ENCODE assay signal across 8 cellular contexts in the genomic region with DNA sequence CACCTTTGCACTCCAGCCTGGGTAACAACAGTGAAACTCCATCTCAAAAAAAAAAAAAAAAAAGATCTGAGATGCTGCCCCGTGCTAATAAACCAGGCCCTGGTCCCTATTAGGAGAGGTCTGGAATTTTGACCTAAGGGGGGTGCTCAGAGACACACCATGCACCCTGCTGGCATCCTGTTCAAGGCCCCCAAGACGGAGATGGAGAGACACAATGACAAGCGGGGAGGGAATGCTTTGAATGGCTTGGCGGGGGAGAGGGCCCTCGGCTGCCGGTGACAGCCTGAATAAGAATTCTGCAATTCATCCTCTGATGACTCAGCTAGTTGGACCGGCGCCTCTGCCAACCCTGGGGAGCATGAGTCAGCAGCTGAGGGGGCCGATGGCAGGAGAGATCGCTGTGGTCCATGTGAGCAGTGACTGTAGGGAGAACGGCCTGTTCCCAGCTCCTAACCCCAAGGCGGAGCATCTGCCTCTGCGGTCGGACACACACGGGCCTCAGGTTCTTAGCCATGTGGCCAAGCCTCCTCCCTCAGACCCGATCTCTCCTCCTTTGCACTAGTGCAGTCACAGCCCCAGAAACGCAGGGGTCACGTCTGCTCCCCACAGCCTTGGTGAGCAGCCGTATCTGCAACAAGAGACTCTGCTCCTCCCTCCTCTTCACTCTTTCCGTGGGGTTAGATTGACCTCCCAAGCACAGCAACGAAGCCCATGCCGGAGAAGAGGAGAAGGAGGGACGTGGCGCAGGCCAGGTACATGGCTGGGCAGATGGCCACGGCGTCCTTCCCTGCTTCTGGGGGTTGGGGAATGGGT. TPM values are rescaled to one million over a fixed set of nuclear protein-coding genes. Genes with fewer than 3 reads are reported as not detected.
A peak's percentile ranks its signal among the peaks of the same experiment; 100 is the strongest.
DNase-seq lines count a peak whose midpoint lies in the region; ATAC-seq, FAIRE-seq and TF ChIP-seq lines count a peak whose summit lies in the region.

No MANE protein-coding gene starts in this region.

- POLR2A ChIA-PET in SK-N-SH (lab: Yijun Ruan, JAX): no interaction called here
- POLR2A ChIA-PET in GM12878 (lab: Charles Lee): interaction anchor here (0.6 kb wide), 2 partner anchors 35 to 206 kb away, joined by 3 to 4 read pairs; no protein-coding TSS in a partner anchor

- in situ Hi-C loops in GM12878 (cut with MboI): no loop called here

- no peak for TF ChIP-seq POLR2A in GM12878 (IDR thresholded peaks at IDR 0.05; ENCODE audit: low read depth, low read length)

- intact Hi-C loops in GM12878 (cut with micrococcal nuclease; ENCODE audit: unreplicated experiment): loop anchor here (5.0 kb wide), 1 partner anchor 92 kb away; no protein-coding TSS in a partner anchor

- no peaks in the 10 kb centered on the region for H3K9me3 ChIP-seq in SK-N-SH
- H3K9me3 ChIP-seq in GM12878 (replicated peaks; ENCODE audit: control insufficient read depth, insufficient read depth, low read length): no peaks in the 10 kb centered on the region

- H3K27me3 ChIP-seq in SK-N-SH (ENCODE audit: insufficient read depth) (no peaks in the 10 kb centered on the region), GM12878 (replicated peaks in 1 of 2; ENCODE audit: control insufficient read depth in 2 of 2, insufficient read depth in 2 of 2, low read length in 1 of 2) (no peaks in the 10 kb centered on the region)

- H3K4me3 ChIP-seq in SK-N-SH (ENCODE audit: low read depth in 2 of 2, low read length in 1 of 2) (no peak overlapping the region), GM12878 (no peak overlapping the region), skeletal muscle cell (ENCODE audit: low read depth, low read length) (peak overlapping the region; percentile 29)

- H3K4me1 ChIP-seq in SK-N-SH (ENCODE audit: control insufficient read depth in 1 of 2, insufficient read depth in 2 of 2, low read depth in 1 of 2, low read length in 1 of 2) (peaks cover 0 to 50% of the 10 kb centered on the region in 2 experiments; a peak in 3 of 4 replicates), GM12878 (ENCODE audit: control insufficient read depth, insufficient read depth, low read length) (no peaks in the 10 kb centered on the region)

- SMC1A ChIA-PET in GM12878 (lab: Charles Lee; ENCODE audit: uncharacterized antibody, unreplicated experiment): interaction anchor here (0.6 to 1.6 kb wide), 2 partner anchors 12 to 21 kb away, joined by 3 read pairs; no protein-coding TSS in a partner anchor

- no peak for TF ChIP-seq RAD21 in SK-N-SH (IDR thresholded peaks at IDR 0.05; ENCODE audit: low read length)
- TF ChIP-seq RAD21 in GM12878 (IDR thresholded peaks at IDR 0.05; ENCODE audit: insufficient read depth, low read depth, low read length): no peak

- DNase-seq in Ammon's horn (ENCODE audit: low spot score): peak; percentile 94
- DNase-seq in HT-29 (ENCODE audit: low spot score): peak; percentile 87
- peak; percentile 51 for DNase-seq in SK-N-SH
- DNase-seq in GM12878 (ENCODE audit: low read depth, low spot score): no peak
- DNase-seq in iPS DF 4.7 (ENCODE audit: extremely low read depth, low spot score): peak; percentile 76
- peak; percentile 100 for DNase-seq in skeletal muscle cell (ENCODE audit: low read depth)

- H4K20me1 ChIP-seq in SK-N-SH (ENCODE audit: insufficient read depth) (no peaks in the 10 kb centered on the region), GM12878 (ENCODE audit: control insufficient read depth, insufficient read depth) (no peaks in the 10 kb centered on the region)

- H3K79me2 ChIP-seq in SK-N-SH (ENCODE audit: insufficient read depth) (peaks cover 84% of the 10 kb centered on the region), GM12878 (ENCODE audit: control insufficient read depth, insufficient read depth, low read length) (no peaks in the 10 kb centered on the region)

- ATAC-seq in GM12878 (peak; percentile 74), GM18867 (IDR thresholded peaks at IDR 0.05; ENCODE audit: unreplicated experiment) (no peak), HG03025 (IDR thresholded peaks at IDR 0.05; ENCODE audit: low FRiP score, unreplicated experiment) (no peak)

- CTCF ChIA-PET in SK-N-SH (lab: Yijun Ruan, JAX) (interaction anchor here (0.9 to 2.4 kb wide), 7 partner anchors 17 to 93 kb away, joined by 3 to 9 read pairs (median 3); no protein-coding TSS in a partner anchor), GM12878 (lab: Yijun Ruan, JAX) (interaction anchor here (0.8 to 1.4 kb wide), 2 partner anchors 23 to 144 kb away, joined by 4 read pairs; no protein-coding TSS in a partner anchor)

- no TSS peak for BruUV-seq in GM12878 (replicated peaks; lab: Mats Ljungman, UMichigan)

- H3K9ac ChIP-seq in SK-N-SH: peak overlapping the region; percentile 81
- no peak overlapping the region for H3K9ac ChIP-seq in GM12878 (ENCODE audit: control insufficient read depth, insufficient read depth, low read length)

- no peak for FAIRE-seq in GM12878 (lab: Jason Lieb, UNC)

- no peaks in the 10 kb centered on the region for H3K9me2 ChIP-seq in SK-N-SH

- H3K4me2 ChIP-seq in SK-N-SH (peak overlapping the region; percentile 66), GM12878 (ENCODE audit: control insufficient read depth, insufficient read depth) (no peak overlapping the region)

- RAD21 ChIA-PET in GM12878 (lab: Charles Lee; ENCODE audit: unreplicated experiment): no interaction called here

- H2AFZ ChIP-seq in SK-N-SH (ENCODE audit: low read depth) (no peak overlapping the region), GM12878 (ENCODE audit: control insufficient read depth, low read depth, low read length) (no peak overlapping the region)

- no peaks in the 10 kb centered on the region for H3K36me3 ChIP-seq in SK-N-SH (replicated peaks in 1 of 2; ENCODE audit: control insufficient read depth in 1 of 2, insufficient read depth in 2 of 2, low read length in 1 of 2)
- no peaks in the 10 kb centered on the region for H3K36me3 ChIP-seq in GM12878 (ENCODE audit: control insufficient read depth in 2 of 2, insufficient read depth in 2 of 2, low read length in 1 of 2)

- WGBS in SK-N-SH (ENCODE audit: low lambda C conversion rate): 17% methylated on average over 22 of the region's 26 CpGs
- 25% methylated on average over 24 of the region's 26 CpGs for WGBS in GM12878 (ENCODE audit: insufficient coverage, insufficient replicate concordance, low lambda C conversion rate, missing lambda C conversion rate)

- H3F3A ChIP-seq in SK-N-SH (replicated peaks; ENCODE audit: insufficient read depth): peaks cover 41% of the 10 kb centered on the region

- TF ChIP-seq CTCF in SK-N-SH (IDR thresholded peaks at IDR 0.05): no peak
- TF ChIP-seq CTCF in GM12878 (IDR thresholded peaks at IDR 0.05 in 2 of 3, conservative IDR thresholded peaks at IDR 0.05 in 1 of 3; ENCODE audit: control insufficient read depth in 2 of 3, extremely low read depth in 1 of 3, insufficient read depth in 1 of 3, low read depth in 3 of 3, low read length in 3 of 3): no peak

- H3K27ac ChIP-seq in SK-N-SH (ENCODE audit: low read depth in 2 of 2, low read length in 1 of 2) (peak overlapping the region; percentile 44 to 100; a peak in 3 of 4 replicates), GM12878 (ENCODE audit: control insufficient read depth, insufficient read depth) (no peak overlapping the region)

- TF ChIP-seq EP300 in SK-N-SH (IDR thresholded peaks at IDR 0.05; ENCODE audit: borderline replicate concordance in 1 of 2, low read depth in 1 of 2, low read length in 1 of 2) (peak; percentile 56 to 100; a peak in 3 of 4 replicates), GM12878 (IDR thresholded peaks at IDR 0.05; ENCODE audit: borderline replicate concordance in 1 of 2, control insufficient read depth in 1 of 2, low read depth in 2 of 2, low read length in 2 of 2) (no peak)

RNA-seq across cellular contexts. Expression of gene TRIM56, which starts 14.9 kb away (rescaled TPM):
- total RNA-seq in HT-29 (2014; rRNA removed; shearing (Covaris generic)): 32.3 and 52.2 TPM in 2 replicates
- polyA plus RNA-seq in SK-N-SH (2012; rRNA removed): 2.5 and 2.9 TPM in 2 replicates
- 2.4 TPM in 2 replicates for polyA plus RNA-seq in SK-N-SH (2012; cell fraction: cytosol; rRNA removed)
- polyA plus RNA-seq in SK-N-SH (2012; cell fraction: nucleus; rRNA removed): 7.4 and 7.8 TPM in 2 replicates
- total RNA-seq in GM12878 (2013; cell fraction: nucleolus; rRNA removed): 63.4 and 67.9 TPM in 2 replicates
- 14.1 and 16.2 TPM in 2 replicates for total RNA-seq in GM12878 (2014; rRNA removed)
- total RNA-seq in GM12878 (2014; rRNA removed; fragmentation: Illumina TruSeq; extraction: Trizol): 12.3 and 12.7 TPM in 2 replicates
- 33.8 and 37.5 TPM in 2 replicates for total RNA-seq in GM12878 (2021)
- 10.6 TPM for polyA plus RNA-seq in GM12878 (2011; ENCODE audit: low read depth)
- 9.6 and 10.8 TPM in 2 replicates for polyA plus RNA-seq in GM12878 (2011; rRNA removed)
- 7.9 and 8.0 TPM in 2 replicates for polyA plus RNA-seq in GM12878 (2011; cell fraction: cytosol; rRNA removed)
- polyA plus RNA-seq in GM12878 (2011; cell fraction: nucleus; rRNA removed): 16.6 and 28.9 TPM in 2 replicates
- polyA plus RNA-seq in GM12878 (2012): 17.9 and 29.2 TPM in 2 replicates
- polyA plus RNA-seq in GM12878 (2014; fragmentation: Illumina TruSeq; extraction: Trizol): 19.5 and 19.8 TPM in 2 replicates
- polyA plus RNA-seq in GM12878 (2014; fragmentation: Nextera tagmentation; extraction: Ambion mirVana): 1 to 10 TPM; 3.2 to 8.3 TPM
- polyA plus RNA-seq in GM12878 (2014; rRNA removed): 19.1 and 20.7 TPM in 2 replicates
- 10 to 100 TPM; 10.3 to 10.8 TPM for polyA plus RNA-seq in GM12878 (2016; fragmentation: Nextera tagmentation; extraction: Ambion mirVana)
- polyA minus RNA-seq in GM12878 (2011; rRNA and poly(A)+ RNA removed): 23.3 and 43.7 TPM in 2 replicates
- polyA minus RNA-seq in GM12878 (2011; cell fraction: cytosol; rRNA and poly(A)+ RNA removed): 9.8 and 12.2 TPM in 2 replicates
- polyA minus RNA-seq in GM12878 (2011; cell fraction: nucleus; rRNA and poly(A)+ RNA removed): 11.4 and 24.9 TPM in 2 replicates

RNA-seq across cellular contexts. Expression of gene SERPINE1, which starts 26.7 kb away (rescaled TPM):
- 4.6 and 5.0 TPM in 2 replicates for total RNA-seq in HT-29 (2014; rRNA removed; shearing (Covaris generic))
- 4,174 and 5,753 TPM in 2 replicates for polyA plus RNA-seq in SK-N-SH (2012; rRNA removed)
- 2,518 and 3,426 TPM in 2 replicates for polyA plus RNA-seq in SK-N-SH (2012; cell fraction: cytosol; rRNA removed)
- polyA plus RNA-seq in SK-N-SH (2012; cell fraction: nucleus; rRNA removed): 3,662 and 5,083 TPM in 2 replicates
- total RNA-seq in GM12878 (2013; cell fraction: nucleolus; rRNA removed): 1.3 and 1.4 TPM in 2 replicates
- total RNA-seq in GM12878 (2014; rRNA removed): 0.23 and 0.33 TPM in 2 replicates
- total RNA-seq in GM12878 (2014; rRNA removed; fragmentation: Illumina TruSeq; extraction: Trizol): 0.14 and 0.27 TPM in 2 replicates
- 0.46 and 0.66 TPM in 2 replicates for total RNA-seq in GM12878 (2021)
- 0.58 TPM for polyA plus RNA-seq in GM12878 (2011; ENCODE audit: low read depth)
- polyA plus RNA-seq in GM12878 (2011; rRNA removed): 1.5 and 2.4 TPM in 2 replicates
- 3.1 and 3.2 TPM in 2 replicates for polyA plus RNA-seq in GM12878 (2011; cell fraction: cytosol; rRNA removed)
- polyA plus RNA-seq in GM12878 (2011; cell fraction: nucleus; rRNA removed): 1.2 and 1.5 TPM in 2 replicates
- polyA plus RNA-seq in GM12878 (2012): 0.93 and 0.94 TPM in 2 replicates
- polyA plus RNA-seq in GM12878 (2014; fragmentation: Illumina TruSeq; extraction: Trizol): 0.25 and 0.41 TPM in 2 replicates
- polyA plus RNA-seq in GM12878 (2014; fragmentation: Nextera tagmentation; extraction: Ambion mirVana): under 1 TPM; 0.20 to 0.39 TPM
- polyA plus RNA-seq in GM12878 (2014; rRNA removed): 0.52 and 0.58 TPM in 2 replicates
- polyA plus RNA-seq in GM12878 (2016; fragmentation: Nextera tagmentation; extraction: Ambion mirVana): under 1 TPM; 0.75 to 0.83 TPM
- 2.0 and 3.0 TPM in 2 replicates for polyA minus RNA-seq in GM12878 (2011; rRNA and poly(A)+ RNA removed)
- 1.0 and 1.3 TPM in 2 replicates for polyA minus RNA-seq in GM12878 (2011; cell fraction: cytosol; rRNA and poly(A)+ RNA removed)
- polyA minus RNA-seq in GM12878 (2011; cell fraction: nucleus; rRNA and poly(A)+ RNA removed): 0.48 TPM in 2 replicates

RNA-seq across cellular contexts. Expression of gene AP1S1, which starts 54.1 kb away (rescaled TPM):
- total RNA-seq in HT-29 (2014; rRNA removed; shearing (Covaris generic)): 272 and 277 TPM in 2 replicates
- polyA plus RNA-seq in SK-N-SH (2012; rRNA removed) (616 and 704 TPM in 2 replicates), GM12878 (2011; rRNA removed) (103 and 121 TPM in 2 replicates), GM12878 (2014; fragmentation: Illumina TruSeq; extraction: Trizol) (59.2 and 61.3 TPM in 2 replicates), GM12878 (2014; fragmentation: Nextera tagmentation; extraction: Ambion mirVana) (1 to 10 TPM; 2.5 to 7.9 TPM), GM12878 (2014; rRNA removed) (101 and 115 TPM in 2 replicates), GM12878 (2016; fragmentation: Nextera tagmentation; extraction: Ambion mirVana) (10 to 100 TPM; 26.3 to 30.7 TPM)
- 481 and 593 TPM in 2 replicates for polyA plus RNA-seq in SK-N-SH (2012; cell fraction: cytosol; rRNA removed)
- 340 and 390 TPM in 2 replicates for polyA plus RNA-seq in SK-N-SH (2012; cell fraction: nucleus; rRNA removed)
- 10.0 and 11.2 TPM in 2 replicates for total RNA-seq in GM12878 (2013; cell fraction: nucleolus; rRNA removed)
- total RNA-seq in GM12878 (2014; rRNA removed) (89.4 and 103 TPM in 2 replicates), GM12878 (2014; rRNA removed; fragmentation: Illumina TruSeq; extraction: Trizol) (48.6 and 48.9 TPM in 2 replicates), GM12878 (2021) (58.5 and 63.5 TPM in 2 replicates)
- 53.1 TPM for polyA plus RNA-seq in GM12878 (2011; ENCODE audit: low read depth)
- polyA plus RNA-seq in GM12878 (2011; cell fraction: cytosol; rRNA removed): 132 and 133 TPM in 2 replicates
- 70.1 and 95.2 TPM in 2 replicates for polyA plus RNA-seq in GM12878 (2011; cell fraction: nucleus; rRNA removed)
- polyA plus RNA-seq in GM12878 (2012): 63.7 and 83.5 TPM in 2 replicates
- 59.1 and 71.1 TPM in 2 replicates for polyA minus RNA-seq in GM12878 (2011; rRNA and poly(A)+ RNA removed)
- 18.3 and 22.6 TPM in 2 replicates for polyA minus RNA-seq in GM12878 (2011; cell fraction: cytosol; rRNA and poly(A)+ RNA removed)
- polyA minus RNA-seq in GM12878 (2011; cell fraction: nucleus; rRNA and poly(A)+ RNA removed): 7.1 and 7.4 TPM in 2 replicates
